1 cellular context compared by ENCODE assay signal in the genomic region with DNA sequence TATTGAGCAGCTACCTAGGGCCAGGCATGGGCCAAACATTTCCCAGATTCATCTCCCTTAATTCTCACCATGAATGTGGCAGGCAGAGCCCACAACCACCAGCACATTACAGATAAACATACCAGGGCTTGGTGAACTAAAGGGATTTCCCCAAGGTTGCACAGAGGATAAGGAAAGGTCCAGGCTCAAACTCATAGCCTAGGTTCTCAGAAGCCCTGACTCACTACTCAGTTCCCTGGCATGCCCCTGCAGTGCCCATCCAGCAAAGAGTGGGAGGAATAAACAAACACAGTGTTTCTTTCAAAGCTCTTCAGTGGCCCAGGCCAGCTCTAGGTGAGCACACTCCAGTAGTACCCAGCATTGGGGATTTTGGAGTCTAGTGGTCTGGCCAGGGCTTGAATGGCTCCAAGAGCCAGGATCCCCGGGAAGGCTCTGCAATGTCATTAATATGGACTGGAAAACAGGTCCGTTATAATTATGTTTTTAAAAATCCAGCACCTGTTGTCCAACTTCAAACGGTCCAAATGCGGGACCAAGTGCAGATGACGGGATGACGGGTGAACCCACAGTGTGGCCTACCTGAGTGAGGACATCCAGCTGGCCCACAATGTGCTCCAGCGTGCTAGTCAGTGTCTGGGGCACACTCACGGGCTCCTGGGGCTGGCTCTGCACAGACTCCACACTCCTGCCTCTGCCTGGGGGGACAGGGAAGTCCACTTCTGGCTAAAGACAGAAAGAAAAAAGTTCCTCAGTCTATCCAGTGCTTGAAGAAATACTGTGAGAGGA.
TF ChIP-seq lines count a peak whose summit lies in the region.

No MANE protein-coding gene starts in this region.

TF ChIP-seq in IMR-90, 13 proteins besides CTCF, POLR2A, EP300 and RAD21:
- TF ChIP-seq FOS (IDR thresholded peaks at IDR 0.05; ENCODE audit: low read depth, low read length) (0 out of 2 replicates have a peak, but pooled peaks have one; percentile 3), RFX5 (IDR thresholded peaks at IDR 0.05; ENCODE audit: low read depth, low read length) (no peak), MAZ (IDR thresholded peaks at IDR 0.05; ENCODE audit: borderline replicate concordance, low read depth, low read length) (no peak), CEBPB (IDR thresholded peaks at IDR 0.05; ENCODE audit: low read depth, low read length) (no peak), MXI1 (IDR thresholded peaks at IDR 0.05; ENCODE audit: borderline replicate concordance, low read depth, low read length) (no peak)
TF ChIP-seq in IMR-90: peak in this region for 1.
